ENCODE assay signal across 17 cellular contexts in the genomic region with DNA sequence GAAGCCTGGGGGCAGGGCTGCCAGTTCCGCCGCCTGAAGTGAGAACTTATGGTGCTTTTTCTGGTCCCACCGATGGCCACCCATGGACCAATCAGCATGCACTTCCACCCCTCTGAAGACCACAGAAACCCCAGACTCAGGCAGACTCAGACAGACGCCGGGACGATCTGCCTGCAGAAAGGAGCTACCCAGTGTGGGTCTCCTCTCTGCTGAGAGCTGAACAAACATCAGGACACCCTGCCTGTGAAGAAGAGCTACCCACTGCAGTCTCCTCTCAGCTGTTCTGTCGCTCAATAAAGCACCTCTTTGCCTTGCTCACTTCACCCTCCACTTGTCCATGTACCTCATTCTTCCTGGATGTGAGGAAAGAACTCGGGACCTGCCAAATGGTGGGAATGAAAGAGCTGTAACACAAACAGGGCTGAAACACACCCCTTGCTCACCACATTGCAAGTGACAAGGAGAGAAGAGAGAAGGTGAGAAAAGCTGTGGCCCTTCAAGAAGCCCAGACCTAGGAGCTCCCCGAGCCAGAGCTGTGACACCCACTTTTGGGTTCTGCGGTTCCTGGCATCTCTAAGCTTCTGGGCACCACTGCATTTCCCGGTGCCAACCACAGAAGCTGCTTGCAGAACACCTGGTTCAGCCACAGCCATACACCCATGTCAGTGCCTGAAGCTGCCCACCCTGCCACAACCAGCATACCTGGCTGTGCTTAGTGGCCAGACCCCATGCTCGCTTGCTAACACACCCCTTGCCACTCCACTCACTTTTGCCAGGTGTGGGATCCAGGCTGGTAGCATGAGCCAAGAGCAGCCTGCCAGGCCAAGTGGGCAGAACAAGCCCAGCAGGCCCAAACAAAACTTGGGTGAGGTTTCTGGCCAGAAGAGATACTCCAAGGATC.
"Had no signal": no experiment of that assay in that cellular context is flagged by ENCODE, and none has a peak within 500 bp of the region (broad histone marks: within the 10 kb centered on the region; RNA-seq: fewer than 3 reads in every experiment).

No MANE protein-coding gene starts in this region.

- H3K4me3 ChIP-seq: pancreas, sigmoid colon, thyroid gland had no signal

- ATAC-seq: activated CD8-positive, alpha-beta T cell treated with anti-CD3 and anti-CD28 coated beads for 36 hours; activated T-cell treated with anti-CD3 and anti-CD28 coated beads, Interleukin-2, amount 50 U/mL, for 4 hours; left lobe of liver; naive thymus-derived CD4-positive, alpha-beta T cell; pancreas had no signal

- H3K36me3 ChIP-seq: pancreas, sigmoid colon, thyroid gland had no signal

- H3K27me3 ChIP-seq: pancreas, sigmoid colon, thyroid gland had no signal

- DNase-seq: activated B cell treated with CpG ODN at 0.5 μM for 24 hours; activated CD4-positive, alpha-beta T cell treated with anti-CD3 and anti-CD28 coated beads for 48 hours; activated CD8-positive, alpha-beta T cell treated with anti-CD3 and anti-CD28 coated beads for 36 hours; activated effector memory CD4-positive, alpha-beta T cell treated with Interleukin-2 at 50 U/mL for 16 hours; activated T-cell treated with anti-CD3 and anti-CD28 coated beads, Interleukin-2, amount 50 U/mL, for 4 hours; amniotic stem cell; effector memory CD4-positive, alpha-beta T cell; islet precursor cell; naive thymus-derived CD4-positive, alpha-beta T cell; sigmoid colon; stimulated activated CD4-positive, alpha-beta T cell treated with anti-CD3 and anti-CD28 coated beads, Interleukin-2, amount 100 ng/mL, for 24 hours; thyroid gland had no signal

- H3K4me1 ChIP-seq: pancreas, thyroid gland had no signal

- H3K27ac ChIP-seq: pancreas, sigmoid colon, thyroid gland had no signal

- H3K27me3 Mint-ChIP-seq: activated B cell treated with CpG ODN at 0.5 μM for 24 hours; dendritic cell treated with granulocyte-macrophage colony-stimulating factor and Interleukin-4, amounts not matched to agents 40 ng/mL and 50 ng/mL, for 4 days had no signal

- H3K4me1 Mint-ChIP-seq: activated B cell treated with CpG ODN at 0.5 μM for 24 hours; central memory CD8-positive, alpha-beta T cell had no signal

- H3K36me3 Mint-ChIP-seq: activated naive CD8-positive, alpha-beta T cell had no signal

- H3K27ac Mint-ChIP-seq: activated B cell treated with CpG ODN at 0.5 μM for 24 hours; activated CD8-positive, alpha-beta T cell treated with anti-CD3 and anti-CD28 coated beads for 36 hours; activated naive CD8-positive, alpha-beta T cell; dendritic cell treated with granulocyte-macrophage colony-stimulating factor and Interleukin-4, amounts not matched to agents 40 ng/mL and 50 ng/mL, for 4 days; naive thymus-derived CD4-positive, alpha-beta T cell had no signal

- H3K9me3 ChIP-seq: pancreas, sigmoid colon, thyroid gland had no signal

- H3K4me3 Mint-ChIP-seq: activated B cell treated with CpG ODN at 0.5 μM for 24 hours; activated CD8-positive, alpha-beta T cell treated with anti-CD3 and anti-CD28 coated beads for 36 hours; activated naive CD8-positive, alpha-beta T cell; activated T-cell treated with anti-CD3 and anti-CD28 coated beads, Interleukin-2, amount 50 U/mL, for 4 hours; central memory CD8-positive, alpha-beta T cell; dendritic cell treated with granulocyte-macrophage colony-stimulating factor and Interleukin-4, amounts not matched to agents 40 ng/mL and 50 ng/mL, for 4 days; naive thymus-derived CD4-positive, alpha-beta T cell had no signal
